Comparison of ENCODE assay signal across 23 cellular contexts in the genomic region with DNA sequence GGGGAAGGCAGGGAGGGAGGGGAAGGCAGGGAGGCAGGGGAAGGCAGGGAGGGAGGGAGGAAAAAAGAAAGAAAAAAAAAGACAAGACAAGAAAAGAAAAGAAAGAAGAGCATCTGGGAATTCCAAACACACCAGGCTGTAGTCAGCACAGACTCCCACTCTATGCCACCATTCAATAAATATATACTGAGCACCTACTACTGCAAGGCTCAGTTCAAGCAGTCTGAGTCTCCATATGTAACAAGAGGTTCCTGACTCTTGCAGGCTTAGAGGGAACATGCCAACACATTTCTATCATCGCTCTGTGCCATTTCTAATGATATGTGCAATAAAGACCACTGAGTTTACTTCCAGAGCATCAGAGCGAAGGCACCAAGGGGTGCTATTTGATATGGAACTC. TPM values are rescaled to one million over a fixed set of nuclear protein-coding genes. Genes with fewer than 3 reads are reported as not detected.
A peak's percentile ranks its signal among the peaks of the same experiment; 100 is the strongest.
DNase-seq lines count a peak whose midpoint lies in the region; ATAC-seq and TF ChIP-seq lines count a peak whose summit lies in the region.
"Had no signal": no experiment of that assay in that cellular context is flagged by ENCODE, and none has a peak within 500 bp of the region (broad histone marks: within the 10 kb centered on the region; RNA-seq: fewer than 3 reads in every experiment).

No MANE protein-coding gene starts in this region.

- no peaks in the 10 kb centered on the region for H3K27me3 Mint-ChIP-seq in activated naive CD4-positive, alpha-beta T cell treated with anti-CD3 and anti-CD28 coated beads, Interleukin-2, amount 10 ng/mL, durations not matched to agents 7 days and 5 days
- no peaks in the 10 kb centered on the region for H3K27me3 Mint-ChIP-seq in type B pancreatic cell
- H3K27me3 Mint-ChIP-seq in activated CD8-positive, alpha-beta T cell treated with anti-CD3 and anti-CD28 coated beads, Interleukin-2, amount 10 ng/mL, durations not matched to agents 7 days and 5 days (ENCODE audit: low read depth), result no peaks in the 10 kb centered on the region
- H3K27me3 Mint-ChIP-seq: activated B cell treated with CpG ODN at 0.5 μM for 24 hours; activated CD4-positive, alpha-beta memory T cell treated with anti-CD3 and anti-CD28 coated beads for 36 hours; CD4-positive, alpha-beta T cell had no signal

- CTCF ChIA-PET in activated naive CD4-positive, alpha-beta T cell treated with anti-CD3 and anti-CD28 coated beads, Interleukin-2, amount 10 ng/mL, durations not matched to agents 7 days and 5 days (lab: Charles Lee), result no interaction called here
- CTCF ChIA-PET in activated CD8-positive, alpha-beta T cell treated with anti-CD3 and anti-CD28 coated beads, Interleukin-2, amount 10 ng/mL, durations not matched to agents 7 days and 5 days (lab: Charles Lee), result no interaction called here

- peaks cover 6% of the 10 kb centered on the region for H3K9me3 Mint-ChIP-seq in activated naive CD4-positive, alpha-beta T cell treated with anti-CD3 and anti-CD28 coated beads, Interleukin-2, amount 10 ng/mL, durations not matched to agents 7 days and 5 days
- H3K9me3 Mint-ChIP-seq in type B pancreatic cell, result no peaks in the 10 kb centered on the region
- no peaks in the 10 kb centered on the region for H3K9me3 Mint-ChIP-seq in activated CD8-positive, alpha-beta T cell treated with anti-CD3 and anti-CD28 coated beads, Interleukin-2, amount 10 ng/mL, durations not matched to agents 7 days and 5 days (ENCODE audit: insufficient read depth)
- H3K9me3 Mint-ChIP-seq: activated B cell treated with CpG ODN at 0.5 μM for 24 hours; CD4-positive, alpha-beta T cell had no signal

- POLR2A ChIA-PET in activated CD8-positive, alpha-beta T cell treated with anti-CD3 and anti-CD28 coated beads, Interleukin-2, amount 10 ng/mL, durations not matched to agents 7 days and 5 days (lab: Charles Lee), result no interaction called here

- peaks cover 82% of the 10 kb centered on the region for H3K36me3 Mint-ChIP-seq in activated naive CD4-positive, alpha-beta T cell treated with anti-CD3 and anti-CD28 coated beads, Interleukin-2, amount 10 ng/mL, durations not matched to agents 7 days and 5 days
- peaks cover 62% of the 10 kb centered on the region for H3K36me3 Mint-ChIP-seq in type B pancreatic cell
- H3K36me3 Mint-ChIP-seq in activated CD8-positive, alpha-beta T cell treated with anti-CD3 and anti-CD28 coated beads, Interleukin-2, amount 10 ng/mL, durations not matched to agents 7 days and 5 days (ENCODE audit: low read depth), result peaks cover 83% of the 10 kb centered on the region

- H3K27ac ChIP-seq in SK-N-MC, result peak overlapping the region; percentile 60
- H3K27ac ChIP-seq: heart left ventricle, left ventricle myocardium inferior, prostate gland, vagina had no signal

- H3K27ac Mint-ChIP-seq in activated naive CD4-positive, alpha-beta T cell treated with anti-CD3 and anti-CD28 coated beads, Interleukin-2, amount 10 ng/mL, durations not matched to agents 7 days and 5 days, result peak overlapping the region; percentile 63
- H3K27ac Mint-ChIP-seq in type B pancreatic cell, result peak overlapping the region; percentile 1
- H3K27ac Mint-ChIP-seq in activated CD8-positive, alpha-beta T cell treated with anti-CD3 and anti-CD28 coated beads, Interleukin-2, amount 10 ng/mL, durations not matched to agents 7 days and 5 days, result no peak overlapping the region
- H3K27ac Mint-ChIP-seq: activated B cell treated with CpG ODN at 0.5 μM for 24 hours; activated CD4-positive, alpha-beta memory T cell treated with anti-CD3 and anti-CD28 coated beads for 36 hours; CD4-positive, alpha-beta T cell had no signal

- no peak overlapping the region for H3K4me3 Mint-ChIP-seq in activated naive CD4-positive, alpha-beta T cell treated with anti-CD3 and anti-CD28 coated beads, Interleukin-2, amount 10 ng/mL, durations not matched to agents 7 days and 5 days
- H3K4me3 Mint-ChIP-seq in type B pancreatic cell, result no peak overlapping the region
- no peak overlapping the region for H3K4me3 Mint-ChIP-seq in activated CD8-positive, alpha-beta T cell treated with anti-CD3 and anti-CD28 coated beads, Interleukin-2, amount 10 ng/mL, durations not matched to agents 7 days and 5 days
- H3K4me3 Mint-ChIP-seq: activated B cell treated with CpG ODN at 0.5 μM for 24 hours; activated CD4-positive, alpha-beta memory T cell treated with anti-CD3 and anti-CD28 coated beads for 36 hours; CD4-positive, alpha-beta T cell had no signal

- H3K4me3 ChIP-seq in SK-N-MC, result no peak overlapping the region
- H3K4me3 ChIP-seq: HAP-1, heart left ventricle, left ventricle myocardium inferior, prostate gland, vagina had no signal

- peaks cover 6% of the 10 kb centered on the region for H3K4me1 Mint-ChIP-seq in activated naive CD4-positive, alpha-beta T cell treated with anti-CD3 and anti-CD28 coated beads, Interleukin-2, amount 10 ng/mL, durations not matched to agents 7 days and 5 days
- no peaks in the 10 kb centered on the region for H3K4me1 Mint-ChIP-seq in type B pancreatic cell (ENCODE audit: unreplicated experiment)
- H3K4me1 Mint-ChIP-seq in activated CD8-positive, alpha-beta T cell treated with anti-CD3 and anti-CD28 coated beads, Interleukin-2, amount 10 ng/mL, durations not matched to agents 7 days and 5 days (ENCODE audit: low read depth), result peaks cover 3% of the 10 kb centered on the region
- H3K4me1 Mint-ChIP-seq: activated B cell treated with CpG ODN at 0.5 μM for 24 hours had no signal

- ATAC-seq in left colon, result peak; percentile 8
- no peak for ATAC-seq in GM21360 (IDR thresholded peaks at IDR 0.05; ENCODE audit: unreplicated experiment)
- ATAC-seq in HG02642 (IDR thresholded peaks at IDR 0.05; ENCODE audit: poor library complexity, unreplicated experiment), result no peak
- ATAC-seq in activated CD8-positive, alpha-beta T cell treated with anti-CD3 and anti-CD28 coated beads, Interleukin-2, amount 10 ng/mL, durations not matched to agents 7 days and 5 days, result no peak
- ATAC-seq: heart left ventricle had no signal

- no peak for TF ChIP-seq CTCF in type B pancreatic cell (conservative IDR thresholded peaks at IDR 0.05)

- H3K9me3 ChIP-seq in SK-N-MC (ENCODE audit: low read depth, low read length), result no peaks in the 10 kb centered on the region
- H3K9me3 ChIP-seq: HAP-1, heart left ventricle, left ventricle myocardium inferior, prostate gland, vagina had no signal

- H3K36me3 ChIP-seq in SK-N-MC (ENCODE audit: insufficient read depth, low read length), result peaks cover 95% of the 10 kb centered on the region

- intact Hi-C loops in left colon (cut with DNase I, micrococcal nuclease), result no loop called here

- H3K9ac ChIP-seq in SK-N-MC (ENCODE audit: insufficient read length), result no peak overlapping the region

- DNase-seq in activated naive CD4-positive, alpha-beta T cell treated with anti-CD3 and anti-CD28 coated beads, Interleukin-2, amount 10 ng/mL, durations not matched to agents 7 days and 5 days, result no peak
- DNase-seq in activated naive CD4-positive, alpha-beta T cell treated with anti-CD3 and anti-CD28 coated beads, Interleukin-2, amount 50 U/mL, for 16 hours, result no peak
- DNase-seq in SK-N-MC (ENCODE audit: low read depth, low spot score) (no peak), left colon (no peak), type B pancreatic cell (ENCODE audit: extremely low spot score, unreplicated experiment) (no peak)
- DNase-seq in activated CD8-positive, alpha-beta T cell treated with anti-CD3 and anti-CD28 coated beads, Interleukin-2, amount 10 ng/mL, durations not matched to agents 7 days and 5 days, result no peak
- DNase-seq: activated B cell treated with CpG ODN at 0.5 μM for 24 hours; activated CD4-positive, alpha-beta memory T cell treated with anti-CD3 and anti-CD28 coated beads for 36 hours; activated T-cell treated with anti-CD3 and anti-CD28 coated beads for 4 hours; amniotic stem cell; CD4-positive, alpha-beta T cell; DND-41; heart left ventricle; left ventricle myocardium inferior; NCI-H1930; NCI-H510A; RPMI8226; T1000 had no signal

RNA-seq across cellular contexts. Expression of a gene that starts 47.7 kb away (rescaled TPM):
- total RNA-seq in left colon (100 to 1,000 TPM; 815 to 870 TPM), type B pancreatic cell (ENCODE audit: low replicate concordance) (493 and 1,531 TPM in 2 replicates)
- total RNA-seq in activated CD8-positive, alpha-beta T cell treated with anti-CD3 and anti-CD28 coated beads, Interleukin-2, amount 10 ng/mL, durations not matched to agents 7 days and 5 days, result 100 to 1,000 TPM; 368 to 375 TPM
